Comparison of ENCODE assay signal across 17 cellular contexts in the genomic region with DNA sequence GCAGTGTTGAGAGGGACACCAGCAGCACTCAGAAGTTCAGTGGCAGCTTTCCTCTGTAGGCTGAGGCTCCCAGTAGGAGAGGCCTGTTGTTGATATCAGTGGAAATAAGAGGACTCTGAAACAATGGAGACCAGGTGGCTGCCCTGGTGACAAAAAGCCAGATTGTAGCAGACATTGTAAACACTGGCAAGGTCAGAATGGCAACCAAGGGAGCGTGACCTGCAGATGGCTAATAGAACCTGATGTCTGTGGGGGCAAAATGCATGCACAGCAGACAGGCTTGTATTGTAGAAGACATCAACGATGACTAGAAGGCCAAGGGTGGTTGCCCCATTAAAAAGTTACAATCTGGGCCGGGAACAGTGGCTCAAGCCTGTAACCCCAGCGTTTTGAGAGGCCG. TPM values are rescaled to one million over a fixed set of nuclear protein-coding genes. Genes with fewer than 3 reads are reported as not detected.
DNase-seq lines count a peak whose midpoint lies in the region; ATAC-seq, FAIRE-seq and TF ChIP-seq lines count a peak whose summit lies in the region.
"Had no signal": no experiment of that assay in that cellular context is flagged by ENCODE, and none has a peak within 500 bp of the region (broad histone marks: within the 10 kb centered on the region; RNA-seq: fewer than 3 reads in every experiment).

No MANE protein-coding gene starts in this region.

- TF ChIP-seq CTCF in HepG2 (CRISPR knock-in tag; IDR thresholded peaks at IDR 0.05), result no peak
- no peak for TF ChIP-seq CTCF in right lobe of liver (IDR thresholded peaks at IDR 0.05)
- no peak for TF ChIP-seq CTCF in astrocyte (IDR thresholded peaks at IDR 0.05; ENCODE audit: insufficient read depth, low read depth, low read length)
- TF ChIP-seq CTCF in vagina (IDR thresholded peaks at IDR 0.05), result no peak

- H3K4me2 ChIP-seq in HepG2 (ENCODE audit: low read depth, low read length) (peak overlapping the region; percentile 22), astrocyte (ENCODE audit: low read length) (no peak overlapping the region)
- H3K4me2 ChIP-seq: SK-N-SH had no signal

- FAIRE-seq in HepG2 (lab: Jason Lieb, UNC) (peak; percentile 67), astrocyte (lab: Jason Lieb, UNC) (no peak)

- H3K4me3 ChIP-seq in HepG2 (replicated peaks in 1 of 3; ENCODE audit: insufficient read depth in 1 of 3, low read depth in 2 of 3, low read length in 3 of 3), result no peak overlapping the region
- H3K4me3 ChIP-seq in right lobe of liver, result no peak overlapping the region
- H3K4me3 ChIP-seq in astrocyte (ENCODE audit: insufficient read depth, low read depth, low read length), result no peak overlapping the region
- H3K4me3 ChIP-seq in vagina, result no peak overlapping the region
- H3K4me3 ChIP-seq: cardiac muscle cell had no signal

- TF ChIP-seq RAD21 in HepG2 (CRISPR knock-in tag; IDR thresholded peaks at IDR 0.05), result no peak

- H3K9me3 ChIP-seq in HepG2 (ENCODE audit: low read length) (no peaks in the 10 kb centered on the region), right lobe of liver (no peaks in the 10 kb centered on the region), astrocyte (ENCODE audit: insufficient read depth, low read depth, low read length) (no peaks in the 10 kb centered on the region), vagina (no peaks in the 10 kb centered on the region)
- H3K9me3 ChIP-seq: SK-N-SH had no signal

- H3K27ac ChIP-seq in HepG2 (ENCODE audit: extremely low read length, insufficient read depth, low read length) (no peak overlapping the region), right lobe of liver (no peak overlapping the region), astrocyte (ENCODE audit: low read depth, low read length) (no peak overlapping the region), vagina (no peak overlapping the region)
- H3K27ac ChIP-seq: cardiac muscle cell had no signal

- H4K20me1 ChIP-seq in HepG2 (ENCODE audit: insufficient read depth, low read length) (no peaks in the 10 kb centered on the region), astrocyte (ENCODE audit: insufficient read depth, low read length) (no peaks in the 10 kb centered on the region)

- peak overlapping the region; percentile 12 for H3K27ac Mint-ChIP-seq in astrocyte (ENCODE audit: unreplicated experiment)
- no peak overlapping the region for H3K27ac Mint-ChIP-seq in activated CD8-positive, alpha-beta memory T cell treated with anti-CD3 and anti-CD28 coated beads, Interleukin-2, amount 10 ng/mL, durations not matched to agents 7 days and 5 days
- H3K27ac Mint-ChIP-seq: activated CD4-positive, alpha-beta memory T cell treated with anti-CD3 and anti-CD28 coated beads for 36 hours; IgD-negative memory B cell had no signal

- H3K9ac ChIP-seq in HepG2 (ENCODE audit: insufficient read depth, low read depth, low read length) (no peak overlapping the region), astrocyte (ENCODE audit: low read length) (no peak overlapping the region)
- H3K9ac ChIP-seq: SK-N-SH had no signal

- POLR2A ChIA-PET in HepG2 (lab: Yijun Ruan, JAX) (interaction anchor here (4.5 kb wide), 1 partner anchor 59 kb away, joined by 24 read pairs; the partner anchor contains the start of gene ELF3), HEK293T (lab: Yijun Ruan, JAX) (no interaction called here)

- CTCF ChIA-PET in HepG2 (lab: Yijun Ruan, JAX; ENCODE audit: low intra/inter-chr PET ratio, low total read pairs), result no interaction called here
- CTCF ChIA-PET in HEK293T (lab: Yijun Ruan, JAX), result interaction anchor here (0.6 kb wide), 2 partner anchors 62 to 1098 kb away, joined by 3 read pairs; no protein-coding TSS in a partner anchor
- CTCF ChIA-PET in activated CD8-positive, alpha-beta memory T cell treated with anti-CD3 and anti-CD28 coated beads, Interleukin-2, amount 10 ng/mL, durations not matched to agents 7 days and 5 days (lab: Charles Lee), result interaction anchor here (0.6 to 0.8 kb wide), 2 partner anchors 14 to 686 kb away, joined by 3 read pairs; no protein-coding TSS in a partner anchor

- peak; percentile 84 for ATAC-seq in HepG2
- no peak for ATAC-seq in right lobe of liver
- no peak for ATAC-seq in activated CD8-positive, alpha-beta memory T cell treated with anti-CD3 and anti-CD28 coated beads, Interleukin-2, amount 10 ng/mL, durations not matched to agents 7 days and 5 days

- in situ Hi-C loops in HepG2 (cut with HindIII; ENCODE audit: extremely low pct_ligation_motif_present, low pct_unique_long_range_greater_than_20kb), result no loop called here

- TF ChIP-seq EP300 in HepG2 (IDR thresholded peaks at IDR 0.05; ENCODE audit: low read depth in 2 of 2, low read length in 2 of 2) (peak in 1 of 2 experiments; percentile 13; a peak in 1 of 4 replicates), HepG2 (CRISPR knock-in tag; IDR thresholded peaks at IDR 0.05; ENCODE audit: borderline replicate concordance) (no peak)

- H2AFZ ChIP-seq in HepG2 (ENCODE audit: low read length), result no peak overlapping the region
- H2AFZ ChIP-seq in astrocyte (ENCODE audit: low read depth, low read length), result no peak overlapping the region

- H3K79me2 ChIP-seq in HepG2 (ENCODE audit: insufficient read depth, low read length) (no peaks in the 10 kb centered on the region), astrocyte (ENCODE audit: insufficient read depth, low read length) (no peaks in the 10 kb centered on the region)

- H3K36me3 Mint-ChIP-seq in astrocyte (ENCODE audit: low read depth, unreplicated experiment), result no peaks in the 10 kb centered on the region
- H3K36me3 Mint-ChIP-seq in activated CD8-positive, alpha-beta memory T cell treated with anti-CD3 and anti-CD28 coated beads, Interleukin-2, amount 10 ng/mL, durations not matched to agents 7 days and 5 days, result no peaks in the 10 kb centered on the region
- H3K36me3 Mint-ChIP-seq: activated CD4-positive, alpha-beta memory T cell treated with anti-CD3 and anti-CD28 coated beads for 36 hours had no signal

- intact Hi-C loops in HepG2 (cut with micrococcal nuclease; ENCODE audit: unreplicated experiment) (no loop called here), right lobe of liver (cut with DNase I) (no loop called here), vagina (cut with DNase I) (no loop called here)

- peaks cover 5% of the 10 kb centered on the region for H3K27me3 Mint-ChIP-seq in astrocyte (ENCODE audit: low read depth, unreplicated experiment)
- H3K27me3 Mint-ChIP-seq in activated CD8-positive, alpha-beta memory T cell treated with anti-CD3 and anti-CD28 coated beads, Interleukin-2, amount 10 ng/mL, durations not matched to agents 7 days and 5 days, result no peaks in the 10 kb centered on the region
- H3K27me3 Mint-ChIP-seq: activated CD4-positive, alpha-beta memory T cell treated with anti-CD3 and anti-CD28 coated beads for 36 hours had no signal

- H3K27me3 ChIP-seq in HepG2 (ENCODE audit: control insufficient read depth in 1 of 2, insufficient read depth in 2 of 2, low read length in 2 of 2), result no peaks in the 10 kb centered on the region
- no peaks in the 10 kb centered on the region for H3K27me3 ChIP-seq in right lobe of liver
- H3K27me3 ChIP-seq in astrocyte (ENCODE audit: insufficient read depth, low read length), result no peaks in the 10 kb centered on the region
- H3K27me3 ChIP-seq in vagina, result no peaks in the 10 kb centered on the region
- H3K27me3 ChIP-seq: cardiac muscle cell had no signal

- no peaks in the 10 kb centered on the region for H3K4me1 Mint-ChIP-seq in astrocyte (ENCODE audit: low read depth, unreplicated experiment)
- H3K4me1 Mint-ChIP-seq in activated CD8-positive, alpha-beta memory T cell treated with anti-CD3 and anti-CD28 coated beads, Interleukin-2, amount 10 ng/mL, durations not matched to agents 7 days and 5 days, result no peaks in the 10 kb centered on the region

- DNase-seq in HepG2 (ENCODE audit: low spot score) (peak; percentile 82), right lobe of liver (no peak), NCI-H2171 treated with DMSO at 0.1 percent for 48 hours (lab: John Stamatoyannopoulos, UW) (peak; percentile 86), astrocyte (ENCODE audit: low read depth) (no peak), HEK293T (ENCODE audit: extremely low spot score) (no peak), vagina (ENCODE audit: extremely low spot score in 2 of 2) (no peak)
- DNase-seq in stimulated activated CD4-positive, alpha-beta T cell treated with anti-CD3 and anti-CD28 coated beads, Interleukin-12 subunit alpha, Interleukin-12 subunit beta, amount 100 ng/mL, for 4 hours, result no peak
- no peak for DNase-seq in activated CD8-positive, alpha-beta memory T cell treated with anti-CD3 and anti-CD28 coated beads, Interleukin-2, amount 10 ng/mL, durations not matched to agents 7 days and 5 days
- DNase-seq: activated CD4-positive, alpha-beta memory T cell treated with anti-CD3 and anti-CD28 coated beads for 36 hours; effector memory CD4-positive, alpha-beta T cell; hippocampal formation; OCI-M1; SK-N-SH; trophoblast cell had no signal

- no peak overlapping the region for H3K4me3 Mint-ChIP-seq in astrocyte (ENCODE audit: unreplicated experiment)
- no peak overlapping the region for H3K4me3 Mint-ChIP-seq in activated CD8-positive, alpha-beta memory T cell treated with anti-CD3 and anti-CD28 coated beads, Interleukin-2, amount 10 ng/mL, durations not matched to agents 7 days and 5 days
- H3K4me3 Mint-ChIP-seq: activated CD4-positive, alpha-beta memory T cell treated with anti-CD3 and anti-CD28 coated beads for 36 hours; IgD-negative memory B cell had no signal

- peaks cover 35% of the 10 kb centered on the region for H3K4me1 ChIP-seq in HepG2 (ENCODE audit: insufficient read depth, low read length)
- no peaks in the 10 kb centered on the region for H3K4me1 ChIP-seq in right lobe of liver
- no peaks in the 10 kb centered on the region for H3K4me1 ChIP-seq in astrocyte (ENCODE audit: insufficient read depth, low read length)
- no peaks in the 10 kb centered on the region for H3K4me1 ChIP-seq in vagina

- WGBS in HepG2 (ENCODE audit: low lambda C conversion rate), result 0% methylated on average over 5 of the region's 5 CpGs
- WGBS in right lobe of liver (ENCODE audit: insufficient coverage, low coverage, low lambda C conversion rate, missing lambda C conversion rate), result 55% methylated on average over 4 of the region's 5 CpGs

- TF ChIP-seq POLR2A in HepG2 (IDR thresholded peaks at IDR 0.05; ENCODE audit: insufficient read depth in 1 of 2, low read depth in 2 of 2, low read length in 2 of 2) (no peak), right lobe of liver (IDR thresholded peaks at IDR 0.05) (no peak), vagina (IDR thresholded peaks at IDR 0.05) (no peak)

- no peaks in the 10 kb centered on the region for H3K9me3 Mint-ChIP-seq in astrocyte (ENCODE audit: unreplicated experiment)
- H3K9me3 Mint-ChIP-seq in activated CD8-positive, alpha-beta memory T cell treated with anti-CD3 and anti-CD28 coated beads, Interleukin-2, amount 10 ng/mL, durations not matched to agents 7 days and 5 days (ENCODE audit: low read depth), result no peaks in the 10 kb centered on the region
- H3K9me3 Mint-ChIP-seq: activated CD4-positive, alpha-beta memory T cell treated with anti-CD3 and anti-CD28 coated beads for 36 hours had no signal

- no TSS peak for BruUV-seq in HepG2 (replicated peaks; lab: Mats Ljungman, UMichigan)

- H3K36me3 ChIP-seq in HepG2 (replicated peaks in 1 of 2; ENCODE audit: control insufficient read depth in 1 of 2, insufficient read depth in 2 of 2, low read length in 2 of 2) (no peaks in the 10 kb centered on the region), right lobe of liver (no peaks in the 10 kb centered on the region), astrocyte (ENCODE audit: insufficient read depth, low read length) (no peaks in the 10 kb centered on the region), vagina (no peaks in the 10 kb centered on the region)
- H3K36me3 ChIP-seq: cardiac muscle cell had no signal

RNA-seq across cellular contexts. Expression of gene GPR37L1, which starts 53.0 kb away (rescaled TPM):
- total RNA-seq in HepG2 (2016; rRNA removed; fragmentation: Illumina TruSeq; extraction: Trizol), result not detected in 2 replicates
- not detected in 2 replicates for total RNA-seq in HepG2 (2016; cell fraction: cytosol; rRNA removed; fragmentation: Illumina TruSeq; extraction: Trizol; ENCODE audit: low read depth)
- total RNA-seq in HepG2 (2016; cell fraction: insoluble cytoplasmic fraction; rRNA removed; fragmentation: Illumina TruSeq; extraction: Trizol), result not detected in 2 replicates
- total RNA-seq in HepG2 (2016; cell fraction: membrane; rRNA removed; fragmentation: Illumina TruSeq; extraction: Trizol), result not detected in 2 replicates
- total RNA-seq in HepG2 (2016; cell fraction: nucleus; rRNA removed; fragmentation: Illumina TruSeq; extraction: Trizol), result not detected in 2 replicates
- polyA plus RNA-seq in HepG2 (2011; rRNA removed), result 0.12 and 0.13 TPM in 2 replicates
- 0.08 and 0.09 TPM in 2 replicates for polyA plus RNA-seq in HepG2 (2011; cell fraction: cytosol; rRNA removed)
- 0.19 and 0.21 TPM in 2 replicates for polyA plus RNA-seq in HepG2 (2011; cell fraction: nucleus; rRNA removed)
- polyA plus RNA-seq in HepG2 (2012), result 0.03 and 0.05 TPM in 2 replicates
- not detected in 2 replicates for polyA plus RNA-seq in HepG2 (2016; cell fraction: cytosol; fragmentation: Illumina TruSeq; extraction: Trizol; ENCODE audit: low read depth)
- not detected in 2 replicates for polyA plus RNA-seq in HepG2 (2016; cell fraction: insoluble cytoplasmic fraction; fragmentation: Illumina TruSeq; extraction: Trizol; ENCODE audit: low read depth)
- not detected in 2 replicates for polyA plus RNA-seq in HepG2 (2016; cell fraction: membrane; fragmentation: Illumina TruSeq; extraction: Trizol; ENCODE audit: low read depth)
- polyA plus RNA-seq in HepG2 (2016; cell fraction: nucleus; fragmentation: Illumina TruSeq; extraction: Trizol; ENCODE audit: insufficient read depth, low read depth), result not detected in 2 replicates
- polyA minus RNA-seq in HepG2 (2011; rRNA and poly(A)+ RNA removed; ENCODE audit: low replicate concordance), result 0.20 and 0.21 TPM in 2 replicates
- not detected in 2 replicates for polyA minus RNA-seq in HepG2 (2011; cell fraction: cytosol; rRNA and poly(A)+ RNA removed)
- 0.12 TPM in 1 of 2 replicates, not detected in the other for polyA minus RNA-seq in HepG2 (2011; cell fraction: nucleus; rRNA and poly(A)+ RNA removed)
- under 1 TPM in 4 of 6 experiments, not detected in 2; 0.12 to 0.49 (median 0.12) TPM for total RNA-seq in right lobe of liver
- total RNA-seq in astrocyte, result not detected in 2 replicates
- total RNA-seq in activated CD8-positive, alpha-beta memory T cell treated with anti-CD3 and anti-CD28 coated beads, Interleukin-2, amount 10 ng/mL, durations not matched to agents 7 days and 5 days, result not detected
- 0.25 TPM for total RNA-seq in vagina
- total RNA-seq: activated CD4-positive, alpha-beta memory T cell treated with anti-CD3 and anti-CD28 coated beads for 36 hours; cardiac muscle cell; osteoblast had no signal
- polyA plus RNA-seq: cardiac muscle cell, SK-N-SH had no signal

RNA-seq across cellular contexts. Expression of gene ELF3, which starts 59.3 kb away (rescaled TPM):
- total RNA-seq in HepG2 (2016; rRNA removed; fragmentation: Illumina TruSeq; extraction: Trizol) (7.9 and 11.5 TPM in 2 replicates), right lobe of liver (100 to 1,000 TPM in 1 of 6 experiments, 10 to 100 TPM in 5; 12.6 to 266 (median 57.8) TPM), astrocyte (2.5 and 2.9 TPM in 2 replicates), vagina (287 TPM)
- 2.7 and 3.4 TPM in 2 replicates for total RNA-seq in HepG2 (2016; cell fraction: cytosol; rRNA removed; fragmentation: Illumina TruSeq; extraction: Trizol; ENCODE audit: low read depth)
- 10.4 and 13.3 TPM in 2 replicates for total RNA-seq in HepG2 (2016; cell fraction: insoluble cytoplasmic fraction; rRNA removed; fragmentation: Illumina TruSeq; extraction: Trizol)
- total RNA-seq in HepG2 (2016; cell fraction: membrane; rRNA removed; fragmentation: Illumina TruSeq; extraction: Trizol), result 6.2 and 6.3 TPM in 2 replicates
- 12.6 and 14.1 TPM in 2 replicates for total RNA-seq in HepG2 (2016; cell fraction: nucleus; rRNA removed; fragmentation: Illumina TruSeq; extraction: Trizol)
- 55.1 and 85.6 TPM in 2 replicates for polyA plus RNA-seq in HepG2 (2011; rRNA removed)
- 53.6 and 65.9 TPM in 2 replicates for polyA plus RNA-seq in HepG2 (2011; cell fraction: cytosol; rRNA removed)
- polyA plus RNA-seq in HepG2 (2011; cell fraction: nucleus; rRNA removed), result 100 and 160 TPM in 2 replicates
- 23.2 and 51.8 TPM in 2 replicates for polyA plus RNA-seq in HepG2 (2012)
- polyA plus RNA-seq in HepG2 (2016; cell fraction: cytosol; fragmentation: Illumina TruSeq; extraction: Trizol; ENCODE audit: low read depth), result 1.3 and 1.4 TPM in 2 replicates
- polyA plus RNA-seq in HepG2 (2016; cell fraction: insoluble cytoplasmic fraction; fragmentation: Illumina TruSeq; extraction: Trizol; ENCODE audit: low read depth), result 8.0 and 8.3 TPM in 2 replicates
- 1.5 and 2.1 TPM in 2 replicates for polyA plus RNA-seq in HepG2 (2016; cell fraction: membrane; fragmentation: Illumina TruSeq; extraction: Trizol; ENCODE audit: low read depth)
- polyA plus RNA-seq in HepG2 (2016; cell fraction: nucleus; fragmentation: Illumina TruSeq; extraction: Trizol; ENCODE audit: insufficient read depth, low read depth), result 32.7 and 37.5 TPM in 2 replicates
- 97.8 and 144 TPM in 2 replicates for polyA minus RNA-seq in HepG2 (2011; rRNA and poly(A)+ RNA removed; ENCODE audit: low replicate concordance)
- 37.5 and 50.6 TPM in 2 replicates for polyA minus RNA-seq in HepG2 (2011; cell fraction: cytosol; rRNA and poly(A)+ RNA removed)
- 25.4 and 41.9 TPM in 2 replicates for polyA minus RNA-seq in HepG2 (2011; cell fraction: nucleus; rRNA and poly(A)+ RNA removed)
- under 1 TPM; 0.16 to 0.79 TPM for total RNA-seq in activated CD8-positive, alpha-beta memory T cell treated with anti-CD3 and anti-CD28 coated beads, Interleukin-2, amount 10 ng/mL, durations not matched to agents 7 days and 5 days
- polyA plus RNA-seq: IgD-negative memory B cell had no signal

Comparison
In these comparisons a context has a peak if more than half of its experiments do, and no peak if none do; other contexts are left out.
1. DNase-seq: peak in HepG2 (single experiment) and NCI-H2171 treated with DMSO at 0.1 percent for 48 hours (single experiment); none in right lobe of liver (0 of 3), astrocyte (single experiment), HEK293T (single experiment), stimulated activated CD4-positive, alpha-beta T cell treated with anti-CD3 and anti-CD28 coated beads, Interleukin-12 subunit alpha, Interleukin-12 subunit beta, amount 100 ng/mL, for 4 hours (single experiment), activated CD8-positive, alpha-beta memory T cell treated with anti-CD3 and anti-CD28 coated beads, Interleukin-2, amount 10 ng/mL, durations not matched to agents 7 days and 5 days (single experiment) and vagina (0 of 2).